Comparison of ENCODE assay signal across 23 cellular contexts in the genomic region with DNA sequence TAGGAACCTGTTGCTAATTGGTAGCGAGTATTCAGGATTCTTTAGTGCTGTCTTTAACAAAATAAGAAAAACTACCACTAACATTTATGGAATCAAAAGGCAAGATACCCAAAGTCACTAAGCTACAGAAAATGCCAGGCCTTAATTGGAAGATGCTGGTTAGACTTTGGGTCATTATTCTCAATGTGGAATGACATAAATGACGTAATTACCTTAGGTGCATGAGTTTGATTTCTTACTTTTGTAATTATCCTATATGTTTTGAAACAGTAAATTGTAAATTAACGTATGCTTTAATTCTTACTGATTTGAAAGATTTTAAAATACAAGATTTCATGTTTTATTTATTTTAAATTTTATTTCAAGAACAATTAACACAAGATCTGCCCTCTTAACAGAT. TPM values are rescaled to one million over a fixed set of nuclear protein-coding genes. Genes with fewer than 3 reads are reported as not detected.
DNase-seq lines count a peak whose midpoint lies in the region; ATAC-seq, FAIRE-seq and TF ChIP-seq lines count a peak whose summit lies in the region.
"Had no signal": no experiment of that assay in that cellular context is flagged by ENCODE, and none has a peak within 500 bp of the region (broad histone marks: within the 10 kb centered on the region; RNA-seq: fewer than 3 reads in every experiment).

No MANE protein-coding gene starts in this region.

- H3K27ac ChIP-seq in HepG2 (ENCODE audit: extremely low read length, insufficient read depth, low read length) (no peak overlapping the region), right lobe of liver (no peak overlapping the region), GM12878 (ENCODE audit: control insufficient read depth, insufficient read depth) (no peak overlapping the region), heart right ventricle (no peak overlapping the region)
- H3K27ac ChIP-seq: 22Rv1, BLaER1 had no signal

- no peak overlapping the region for H2AFZ ChIP-seq in HepG2 (ENCODE audit: low read length)
- no peak overlapping the region for H2AFZ ChIP-seq in GM12878 (ENCODE audit: control insufficient read depth, low read depth, low read length)

- SMC1A ChIA-PET in GM12878 (lab: Charles Lee; ENCODE audit: uncharacterized antibody, unreplicated experiment) = interaction anchor here (0.6 kb wide), 1 partner anchor 48 kb away, joined by 3 read pairs; no protein-coding TSS in a partner anchor

- POLR2A ChIA-PET in HepG2 (lab: Yijun Ruan, JAX) = no interaction called here
- POLR2A ChIA-PET in GM12878 (lab: Charles Lee) = no interaction called here

- TF ChIP-seq POLR2A in HepG2 (IDR thresholded peaks at IDR 0.05; ENCODE audit: insufficient read depth in 1 of 2, low read depth in 2 of 2, low read length in 2 of 2) = no peak
- no peak for TF ChIP-seq POLR2A in right lobe of liver (IDR thresholded peaks at IDR 0.05)
- TF ChIP-seq POLR2A in GM12878 (IDR thresholded peaks at IDR 0.05; ENCODE audit: low read depth, low read length) = no peak

- H3K79me2 ChIP-seq in HepG2 (ENCODE audit: insufficient read depth, low read length) (no peaks in the 10 kb centered on the region), GM12878 (ENCODE audit: control insufficient read depth, insufficient read depth, low read length) (no peaks in the 10 kb centered on the region)

- no peaks in the 10 kb centered on the region for H3K27me3 ChIP-seq in HepG2 (ENCODE audit: control insufficient read depth in 1 of 2, insufficient read depth in 2 of 2, low read length in 2 of 2)
- no peaks in the 10 kb centered on the region for H3K27me3 ChIP-seq in right lobe of liver
- H3K27me3 ChIP-seq in GM12878 (replicated peaks in 1 of 2; ENCODE audit: control insufficient read depth in 2 of 2, insufficient read depth in 2 of 2, low read length in 1 of 2) = no peaks in the 10 kb centered on the region
- no peaks in the 10 kb centered on the region for H3K27me3 ChIP-seq in heart right ventricle
- H3K27me3 ChIP-seq: BE2C, BLaER1 had no signal

- H3K36me3 ChIP-seq in HepG2 (replicated peaks in 1 of 2; ENCODE audit: control insufficient read depth in 1 of 2, insufficient read depth in 2 of 2, low read length in 2 of 2) (no peaks in the 10 kb centered on the region), right lobe of liver (no peaks in the 10 kb centered on the region), GM12878 (ENCODE audit: control insufficient read depth in 2 of 2, insufficient read depth in 2 of 2, low read length in 1 of 2) (no peaks in the 10 kb centered on the region), heart right ventricle (peaks cover 0 to 12% (median 0%) of the 10 kb centered on the region in 9 donors)
- H3K36me3 ChIP-seq: BE2C, BLaER1 had no signal

- ATAC-seq in HepG2 (no peak), right lobe of liver (no peak), GM12878 (no peak), heart right ventricle (no peak)
- ATAC-seq: CD8-positive, alpha-beta T cell had no signal

- no peak for FAIRE-seq in HepG2 (lab: Jason Lieb, UNC)
- FAIRE-seq in GM12878 (lab: Jason Lieb, UNC) = no peak
- FAIRE-seq in frontal cortex (lab: Jason Lieb, UNC) = peak; percentile 66
- FAIRE-seq: D721Med, G401.6, GM12892, GM18507 had no signal

- TF ChIP-seq EP300 in HepG2 (IDR thresholded peaks at IDR 0.05; ENCODE audit: low read depth in 2 of 2, low read length in 2 of 2) = no peak
- TF ChIP-seq EP300 in HepG2 (CRISPR knock-in tag; IDR thresholded peaks at IDR 0.05; ENCODE audit: borderline replicate concordance) = no peak
- TF ChIP-seq EP300 in GM12878 (IDR thresholded peaks at IDR 0.05; ENCODE audit: borderline replicate concordance in 1 of 2, control insufficient read depth in 1 of 2, low read depth in 2 of 2, low read length in 2 of 2) = no peak

- H3K9me3 ChIP-seq in HepG2 (ENCODE audit: low read length) (no peaks in the 10 kb centered on the region), right lobe of liver (peaks cover 0 to 2% (median 0%) of the 10 kb centered on the region in 4 donors), GM12878 (replicated peaks; ENCODE audit: control insufficient read depth, insufficient read depth, low read length) (no peaks in the 10 kb centered on the region), heart right ventricle (peaks cover 0 to 9% (median 5%) of the 10 kb centered on the region in 11 donors)
- H3K9me3 ChIP-seq: BE2C, Caco-2 had no signal

- no peak overlapping the region for H3K9ac ChIP-seq in HepG2 (ENCODE audit: insufficient read depth, low read depth, low read length)
- no peak overlapping the region for H3K9ac ChIP-seq in GM12878 (ENCODE audit: control insufficient read depth, insufficient read depth, low read length)
- H3K9ac ChIP-seq: BLaER1 had no signal

- CTCF ChIA-PET in HepG2 (lab: Yijun Ruan, JAX; ENCODE audit: low intra/inter-chr PET ratio, low total read pairs) = no interaction called here
- CTCF ChIA-PET in GM12878 (lab: Yijun Ruan, JAX) = no interaction called here

- in situ Hi-C loops in HepG2 (cut with HindIII; ENCODE audit: extremely low pct_ligation_motif_present, low pct_unique_long_range_greater_than_20kb) = no loop called here
- in situ Hi-C loops in GM12878 (cut with MboI) = no loop called here

- intact Hi-C loops in HepG2 (cut with micrococcal nuclease; ENCODE audit: unreplicated experiment) (no loop called here), right lobe of liver (cut with DNase I) (no loop called here), GM12878 (cut with micrococcal nuclease; ENCODE audit: unreplicated experiment) (no loop called here), heart right ventricle (cut with DNase I) (no loop called here)

- TF ChIP-seq RAD21 in HepG2 (CRISPR knock-in tag; IDR thresholded peaks at IDR 0.05) (no peak), GM12878 (IDR thresholded peaks at IDR 0.05; ENCODE audit: insufficient read depth, low read depth, low read length) (no peak)

- H3K4me1 ChIP-seq in HepG2 (ENCODE audit: insufficient read depth, low read length) (no peaks in the 10 kb centered on the region), right lobe of liver (no peaks in the 10 kb centered on the region), GM12878 (ENCODE audit: control insufficient read depth, insufficient read depth, low read length) (no peaks in the 10 kb centered on the region), heart right ventricle (peaks cover 0 to 9% (median 0%) of the 10 kb centered on the region in 9 donors)
- H3K4me1 ChIP-seq: BE2C, BLaER1, Caco-2 had no signal

- BruUV-seq in HepG2 (replicated peaks; lab: Mats Ljungman, UMichigan) (no TSS peak), GM12878 (replicated peaks; lab: Mats Ljungman, UMichigan) (no TSS peak)

- TF ChIP-seq CTCF in HepG2 (CRISPR knock-in tag; IDR thresholded peaks at IDR 0.05) (no peak), right lobe of liver (IDR thresholded peaks at IDR 0.05) (no peak), GM12878 (IDR thresholded peaks at IDR 0.05 in 2 of 3, conservative IDR thresholded peaks at IDR 0.05 in 1 of 3; ENCODE audit: control insufficient read depth in 2 of 3, extremely low read depth in 1 of 3, insufficient read depth in 1 of 3, low read depth in 3 of 3, low read length in 3 of 3) (no peak), heart right ventricle (IDR thresholded peaks at IDR 0.05) (no peak)

- DNase-seq in HepG2 (ENCODE audit: low spot score) (no peak), right lobe of liver (no peak), GM12878 (ENCODE audit: low read depth, low spot score) (no peak), frontal cortex (ENCODE audit: low spot score in 2 of 2) (no peak), heart right ventricle (no peak)
- no peak for DNase-seq in activated CD4-positive, alpha-beta T cell treated with anti-CD3 and anti-CD28 coated beads for 1 hour
- DNase-seq: ACHN; BE2C; C1 segment of cervical spinal cord; Caco-2; Calu3; CD4-positive, CD25-positive, alpha-beta regulatory T cell; CD8-positive, alpha-beta T cell; DMS79 treated with DMSO at 0.1 percent for 48 hours; GF-D8 had no signal

- H4K20me1 ChIP-seq in HepG2 (ENCODE audit: insufficient read depth, low read length) = no peaks in the 10 kb centered on the region
- no peaks in the 10 kb centered on the region for H4K20me1 ChIP-seq in GM12878 (ENCODE audit: control insufficient read depth, insufficient read depth)
- H4K20me1 ChIP-seq: BLaER1 had no signal

- RAD21 ChIA-PET in GM12878 (lab: Charles Lee; ENCODE audit: unreplicated experiment) = no interaction called here

- H3K4me3 ChIP-seq in HepG2 (replicated peaks in 1 of 3; ENCODE audit: insufficient read depth in 1 of 3, low read depth in 2 of 3, low read length in 3 of 3) (no peak overlapping the region), right lobe of liver (no peak overlapping the region), GM12878 (no peak overlapping the region), heart right ventricle (no peak overlapping the region)
- H3K4me3 ChIP-seq: BLaER1 had no signal

- WGBS in HepG2 (ENCODE audit: low lambda C conversion rate) = 4% methylated on average over 3 of the region's 3 CpGs
- WGBS in right lobe of liver (ENCODE audit: insufficient coverage, low coverage, low lambda C conversion rate, missing lambda C conversion rate) = 56% methylated on average over 3 of the region's 3 CpGs
- 16% methylated on average over 3 of the region's 3 CpGs for WGBS in GM12878 (ENCODE audit: insufficient coverage, insufficient replicate concordance, low lambda C conversion rate, missing lambda C conversion rate)
- 84 to 93% methylated on average over 3 of the region's 3 CpGs for WGBS in heart right ventricle, 2 donors

- H3K4me2 ChIP-seq in HepG2 (ENCODE audit: low read depth, low read length) (no peak overlapping the region), GM12878 (ENCODE audit: control insufficient read depth, insufficient read depth) (no peak overlapping the region)
- H3K4me2 ChIP-seq: BLaER1 had no signal

RNA-seq across cellular contexts. Expression of a gene that starts 25.0 kb away (rescaled TPM):
- not detected in 2 replicates for total RNA-seq in HepG2 (2016; rRNA removed; fragmentation: Illumina TruSeq; extraction: Trizol)
- total RNA-seq in HepG2 (2016; cell fraction: cytosol; rRNA removed; fragmentation: Illumina TruSeq; extraction: Trizol; ENCODE audit: low read depth) = not detected in 2 replicates
- total RNA-seq in HepG2 (2016; cell fraction: insoluble cytoplasmic fraction; rRNA removed; fragmentation: Illumina TruSeq; extraction: Trizol) = not detected in 2 replicates
- total RNA-seq in HepG2 (2016; cell fraction: membrane; rRNA removed; fragmentation: Illumina TruSeq; extraction: Trizol) = not detected in 2 replicates
- not detected in 2 replicates for total RNA-seq in HepG2 (2016; cell fraction: nucleus; rRNA removed; fragmentation: Illumina TruSeq; extraction: Trizol)
- polyA plus RNA-seq in HepG2 (2011; rRNA removed) = not detected in 2 replicates
- polyA plus RNA-seq in HepG2 (2011; cell fraction: cytosol; rRNA removed) = not detected in 2 replicates
- not detected in 2 replicates for polyA plus RNA-seq in HepG2 (2011; cell fraction: nucleus; rRNA removed)
- not detected in 2 replicates for polyA plus RNA-seq in HepG2 (2012)
- polyA plus RNA-seq in HepG2 (2016; cell fraction: cytosol; fragmentation: Illumina TruSeq; extraction: Trizol; ENCODE audit: low read depth) = not detected in 2 replicates
- polyA plus RNA-seq in HepG2 (2016; cell fraction: insoluble cytoplasmic fraction; fragmentation: Illumina TruSeq; extraction: Trizol; ENCODE audit: low read depth) = not detected in 2 replicates
- not detected in 2 replicates for polyA plus RNA-seq in HepG2 (2016; cell fraction: membrane; fragmentation: Illumina TruSeq; extraction: Trizol; ENCODE audit: low read depth)
- not detected in 2 replicates for polyA plus RNA-seq in HepG2 (2016; cell fraction: nucleus; fragmentation: Illumina TruSeq; extraction: Trizol; ENCODE audit: insufficient read depth, low read depth)
- not detected in 2 replicates for polyA minus RNA-seq in HepG2 (2011; rRNA and poly(A)+ RNA removed; ENCODE audit: low replicate concordance)
- not detected in 2 replicates for polyA minus RNA-seq in HepG2 (2011; cell fraction: cytosol; rRNA and poly(A)+ RNA removed)
- not detected in 2 replicates for polyA minus RNA-seq in HepG2 (2011; cell fraction: nucleus; rRNA and poly(A)+ RNA removed)
- not detected for total RNA-seq in right lobe of liver
- not detected in 2 replicates for total RNA-seq in GM12878 (2013; cell fraction: nucleolus; rRNA removed)
- not detected in 2 replicates for total RNA-seq in GM12878 (2014; rRNA removed)
- not detected in 2 replicates for total RNA-seq in GM12878 (2014; rRNA removed; fragmentation: Illumina TruSeq; extraction: Trizol)
- total RNA-seq in GM12878 (2021) = not detected in 2 replicates
- not detected for polyA plus RNA-seq in GM12878 (2011; ENCODE audit: low read depth)
- polyA plus RNA-seq in GM12878 (2011; rRNA removed) = not detected in 2 replicates
- not detected in 2 replicates for polyA plus RNA-seq in GM12878 (2011; cell fraction: cytosol; rRNA removed)
- not detected in 2 replicates for polyA plus RNA-seq in GM12878 (2011; cell fraction: nucleus; rRNA removed)
- polyA plus RNA-seq in GM12878 (2012) = not detected in 2 replicates
- not detected in 2 replicates for polyA plus RNA-seq in GM12878 (2014; fragmentation: Illumina TruSeq; extraction: Trizol)
- not detected for polyA plus RNA-seq in GM12878 (2014; fragmentation: Nextera tagmentation; extraction: Ambion mirVana)
- polyA plus RNA-seq in GM12878 (2014; rRNA removed) = not detected in 2 replicates
- not detected for polyA plus RNA-seq in GM12878 (2016; fragmentation: Nextera tagmentation; extraction: Ambion mirVana)
- polyA minus RNA-seq in GM12878 (2011; rRNA and poly(A)+ RNA removed) = not detected in 2 replicates
- polyA minus RNA-seq in GM12878 (2011; cell fraction: cytosol; rRNA and poly(A)+ RNA removed) = not detected in 2 replicates
- polyA minus RNA-seq in GM12878 (2011; cell fraction: nucleus; rRNA and poly(A)+ RNA removed) = not detected in 2 replicates
- 0.82 TPM for total RNA-seq in frontal cortex
- 100 to 1,000 TPM in 8 of 10 donors, 10 to 100 TPM in 2; 73.2 to 191 (median 151) TPM for total RNA-seq in heart right ventricle
- polyA plus RNA-seq in heart right ventricle = 10 to 100 TPM; 26.9 to 70.4 TPM
- total RNA-seq: A172; Caco-2; Calu3; CD4-positive, CD25-positive, alpha-beta regulatory T cell; CD8-positive, alpha-beta T cell had no signal
- polyA plus RNA-seq: CD14-positive monocyte; CD4-positive, CD25-positive, alpha-beta regulatory T cell had no signal

Comparison
In these comparisons a context has a peak if more than half of its experiments do, and no peak if none do; other contexts are left out.
1. RNA of a gene that starts 25.0 kb away (total RNA-seq): 73.2 to 191 TPM in heart right ventricle; 0.82 TPM in frontal cortex (single experiment), not detected in right lobe of liver, not detected in HepG2 and not detected in GM12878; every median in the first group is over 10 times any median in the second.